In the genomic region with DNA sequence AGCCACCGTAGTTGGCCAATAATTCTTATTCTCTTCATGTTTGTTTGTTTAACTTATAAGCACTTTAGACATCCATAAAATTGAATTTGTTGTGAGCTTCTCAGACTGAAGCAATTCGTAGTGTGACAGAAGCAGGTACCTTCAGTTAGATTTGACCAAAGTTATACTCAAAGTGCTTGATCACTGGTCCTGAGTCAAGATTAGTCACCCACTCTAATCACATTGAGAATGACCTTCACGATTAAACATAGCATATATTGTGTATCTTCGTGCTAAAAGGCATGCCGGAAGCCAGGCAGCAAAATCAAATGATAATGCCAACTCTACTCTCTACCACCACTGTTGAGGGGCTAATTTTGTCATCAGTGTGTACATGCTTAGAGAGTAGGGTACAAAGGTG, we compare ENCODE assay signal across 24 cellular contexts.
DNase-seq lines count a peak whose midpoint lies in the region; ATAC-seq, FAIRE-seq and TF ChIP-seq lines count a peak whose summit lies in the region.
"Had no signal": no experiment of that assay in that cellular context is flagged by ENCODE, and none has a peak within 500 bp of the region (broad histone marks: within the 10 kb centered on the region; RNA-seq: fewer than 3 reads in every experiment).

No MANE protein-coding gene starts in this region.

- H2BK120ac ChIP-seq in H9 (ENCODE audit: low read depth, low read length, poor library complexity, severe bottlenecking): no peak overlapping the region

- CTCF ChIA-PET in PC-3 (lab: Charles Lee): no interaction called here

- no peak overlapping the region for H4K8ac ChIP-seq in H9 (replicated peaks; ENCODE audit: insufficient read length, low read depth, low read length)

- POLR2A ChIA-PET in PC-3 (lab: Charles Lee; ENCODE audit: unreplicated experiment): no interaction called here

- H3K9me3 Mint-ChIP-seq in H9: 0 out of 5 replicates have a peak, but pooled peaks cover 0 to 2% of the 10 kb centered on the region in 2 experiments

- H3K79me2 ChIP-seq in PC-3 (ENCODE audit: low read length) (no peaks in the 10 kb centered on the region), H9 (ENCODE audit: insufficient read depth, low read length) (no peaks in the 10 kb centered on the region)

- H3K9me2 ChIP-seq in PC-3 (replicated peaks; ENCODE audit: low read length): no peaks in the 10 kb centered on the region

- H3F3A ChIP-seq in PC-3 (ENCODE audit: low read length, unreplicated experiment): no peaks in the 10 kb centered on the region

- H3K27ac ChIP-seq in PC-3 (ENCODE audit: low read length) (no peak overlapping the region), thoracic aorta (no peak overlapping the region), H9 (ENCODE audit: insufficient read length, low read depth, low read length) (no peak overlapping the region)
- H3K27ac ChIP-seq: GM23248, HL-60, KMS-11, SJCRH30 had no signal

- no peak overlapping the region for H2AK5ac ChIP-seq in H9 (ENCODE audit: insufficient read length, low read length)

- no peak overlapping the region for H2BK20ac ChIP-seq in H9 (ENCODE audit: low read depth, low read length, poor library complexity, severe bottlenecking)

- no peak overlapping the region for H3K4ac ChIP-seq in H9 (ENCODE audit: low read depth, low read length)

- H3K23me2 ChIP-seq in H9 (ENCODE audit: insufficient read length, low read depth, low read length, poor library complexity, severe bottlenecking): no peaks in the 10 kb centered on the region

- no peak overlapping the region for H3K18ac ChIP-seq in H9 (ENCODE audit: insufficient read length, low read depth, low read length)

- H3K4me1 Mint-ChIP-seq in H9: no peaks in the 10 kb centered on the region
- H3K4me1 Mint-ChIP-seq: CD4-positive, CD25-positive, alpha-beta regulatory T cell had no signal

- no peaks in the 10 kb centered on the region for H3K27me3 ChIP-seq in PC-3 (ENCODE audit: low read length)
- no peaks in the 10 kb centered on the region for H3K27me3 ChIP-seq in bronchial epithelial cell (ENCODE audit: control insufficient read depth, insufficient read depth, low read length)
- no peaks in the 10 kb centered on the region for H3K27me3 ChIP-seq in thoracic aorta (replicated peaks; ENCODE audit: insufficient read depth)
- no peaks in the 10 kb centered on the region for H3K27me3 ChIP-seq in H9 (ENCODE audit: insufficient read depth, low read length)
- H3K27me3 ChIP-seq: Peyer's patch, SJCRH30 had no signal

- no CpG with 5 or more reads among the region's 5 CpGs for WGBS in H9 (ENCODE audit: extremely low coverage, insufficient read length, low lambda C conversion rate)

- BruUV-seq in PC-3 (replicated peaks; lab: Mats Ljungman, UMichigan): no TSS peak

- H2AFZ ChIP-seq in PC-3 (ENCODE audit: low read length) (no peak overlapping the region), H9 (ENCODE audit: low read length) (no peak overlapping the region)
- H2AFZ ChIP-seq: GM23248 had no signal

- no peaks in the 10 kb centered on the region for H3K36me3 ChIP-seq in PC-3 (ENCODE audit: low read depth, low read length)
- H3K36me3 ChIP-seq in bronchial epithelial cell (ENCODE audit: control insufficient read depth, insufficient read depth, low read length): no peaks in the 10 kb centered on the region
- H3K36me3 ChIP-seq in thoracic aorta: no peaks in the 10 kb centered on the region
- H3K36me3 ChIP-seq: Peyer's patch, SJCRH30 had no signal

- no peak overlapping the region for H2BK5ac ChIP-seq in H9 (ENCODE audit: insufficient read length, low read length)

- H2BK15ac ChIP-seq in H9 (ENCODE audit: low read depth, low read length): no peak overlapping the region

- DNase-seq in ELR (ENCODE audit: low read depth): peak; percentile 20
- DNase-seq in PC-3: peak; percentile 79
- DNase-seq in bronchial epithelial cell (ENCODE audit: low read depth): peak; percentile 26
- no peak for DNase-seq in thoracic aorta (ENCODE audit: low spot score)
- no peak for DNase-seq in H9
- DNase-seq in activated CD4-positive, alpha-beta T cell treated with anti-CD3 and anti-CD28 coated beads for 4 hours: no peak
- DNase-seq: Caco-2; CD4-positive, CD25-positive, alpha-beta regulatory T cell; DMS153; GF-D8; GM23248; MV-4-11; NCI-H1105 treated with DMSO at 0.1 percent for 48 hours; NCI-H2081; NCI-H2171; NCI-H345; NCI-H524 treated with DMSO at 0.1 percent for 48 hours; NCI-H82; Peyer's patch; SJCRH30 had no signal

- H3K4me2 ChIP-seq in PC-3 (ENCODE audit: low read length) (no peak overlapping the region), H9 (ENCODE audit: insufficient read depth, insufficient read length, low read length) (no peak overlapping the region)
- H3K4me2 ChIP-seq: KMS-11 had no signal

- H3K27ac Mint-ChIP-seq in H9: no peak overlapping the region
- H3K27ac Mint-ChIP-seq: CD4-positive, CD25-positive, alpha-beta regulatory T cell had no signal

- H3K4me3 ChIP-seq in PC-3 (ENCODE audit: low read length): no peak overlapping the region
- no peak overlapping the region for H3K4me3 ChIP-seq in bronchial epithelial cell (ENCODE audit: low read depth, low read length)
- no peak overlapping the region for H3K4me3 ChIP-seq in thoracic aorta
- H3K4me3 ChIP-seq: GM23248, Peyer's patch, SJCRH30 had no signal

- no peak overlapping the region for H3K23ac ChIP-seq in H9 (ENCODE audit: insufficient read length, low read depth, low read length)

- H3K4me1 ChIP-seq in PC-3 (ENCODE audit: insufficient read depth, low read length) (peaks cover 6% of the 10 kb centered on the region), thoracic aorta (ENCODE audit: control insufficient read depth in 1 of 2, low read depth in 2 of 2) (no peaks in the 10 kb centered on the region), H9 (ENCODE audit: insufficient read depth, low read length) (no peaks in the 10 kb centered on the region)
- H3K4me1 ChIP-seq: SJCRH30 had no signal

- H3K14ac ChIP-seq in H9 (ENCODE audit: insufficient read depth, low read length): no peak overlapping the region

- no peak for TF ChIP-seq CTCF in PC-3 (conservative IDR thresholded peaks at IDR 0.05; ENCODE audit: low read depth, low read length)
- TF ChIP-seq CTCF in bronchial epithelial cell (IDR thresholded peaks at IDR 0.05; ENCODE audit: insufficient read depth, low read length, severe bottlenecking): no peak
- no peak for TF ChIP-seq CTCF in thoracic aorta (IDR thresholded peaks at IDR 0.05)
- TF ChIP-seq CTCF in H9 (conservative IDR thresholded peaks at IDR 0.05): no peak

- no peak overlapping the region for H3K4me3 Mint-ChIP-seq in H9
- H3K4me3 Mint-ChIP-seq: CD4-positive, CD25-positive, alpha-beta regulatory T cell had no signal

- ATAC-seq in PC-3 (peak; percentile 88), thoracic aorta (ENCODE audit: insufficient number of reproducible peaks, low FRiP score, low read depth) (peak; percentile 43), GM18861 (IDR thresholded peaks at IDR 0.05; ENCODE audit: unreplicated experiment) (no peak)
- ATAC-seq: HCT116 had no signal

- no peak overlapping the region for H4K5ac ChIP-seq in H9 (ENCODE audit: insufficient read length, low read depth, low read length)

- intact Hi-C loops in PC-3 (cut with micrococcal nuclease): no loop called here

- no peak overlapping the region for H3K56ac ChIP-seq in H9 (ENCODE audit: insufficient read length, low read depth, low read length)

- H3K27me3 Mint-ChIP-seq in H9 (ENCODE audit: low read depth): no peaks in the 10 kb centered on the region
- H3K27me3 Mint-ChIP-seq: CD4-positive, CD25-positive, alpha-beta regulatory T cell had no signal

- FAIRE-seq in bronchial epithelial cell (lab: Jason Lieb, UNC): no peak

- H3K9ac ChIP-seq in PC-3 (ENCODE audit: low read length) (no peak overlapping the region), H9 (ENCODE audit: extremely low read depth, insufficient read length, low read length) (no peak overlapping the region)
- H3K9ac ChIP-seq: GM23248, KMS-11 had no signal

- H2BK12ac ChIP-seq in H9 (ENCODE audit: insufficient read length, low read depth, low read length): no peak overlapping the region

- H3K79me1 ChIP-seq in H9 (ENCODE audit: insufficient read depth, low read depth, low read length, poor library complexity, severe bottlenecking): no peaks in the 10 kb centered on the region

- peaks cover 2 to 12% (median 7%) of the 10 kb centered on the region in 3 experiments; a peak in 6 of 7 replicates for H3K36me3 Mint-ChIP-seq in H9 (ENCODE audit: insufficient read depth in 1 of 3, low read depth in 3 of 3)
- H3K36me3 Mint-ChIP-seq: CD4-positive, CD25-positive, alpha-beta regulatory T cell had no signal

- H4K91ac ChIP-seq in H9 (ENCODE audit: insufficient read length, low read depth, low read length): no peak overlapping the region

- no peak overlapping the region for H3T11ph ChIP-seq in H9 (ENCODE audit: low read length)

- H3K9me3 ChIP-seq in PC-3 (ENCODE audit: low read length) (no peaks in the 10 kb centered on the region), thoracic aorta (no peaks in the 10 kb centered on the region), H9 (ENCODE audit: control insufficient read depth, low read depth, low read length) (no peaks in the 10 kb centered on the region)
- H3K9me3 ChIP-seq: Caco-2, Peyer's patch, SJCRH30 had no signal

- H4K20me1 ChIP-seq in PC-3 (ENCODE audit: low read length): no peaks in the 10 kb centered on the region
- no peaks in the 10 kb centered on the region for H4K20me1 ChIP-seq in H9 (ENCODE audit: control insufficient read depth, insufficient read depth, insufficient read length)

Comparison
In these comparisons a context has a peak if more than half of its experiments do, and no peak if none do; other contexts are left out.
1. DNase-seq: peak in ELR (single experiment), PC-3 (single experiment) and bronchial epithelial cell (single experiment); none in thoracic aorta (single experiment), H9 (single experiment) and activated CD4-positive, alpha-beta T cell treated with anti-CD3 and anti-CD28 coated beads for 4 hours (0 of 2).